In genomic region chr1:200454425-200454824, GRCh38 we compare ENCODE assay signal across 19 cellular contexts.
"Had no signal": no experiment of that assay in that cellular context is flagged by ENCODE, and none has a peak within 500 bp of the region (broad histone marks: within the 10 kb centered on the region; RNA-seq: fewer than 3 reads in every experiment).

No MANE protein-coding gene starts in this region.

- H3K36me3 Mint-ChIP-seq: stimulated activated naive B cell treated with anti-CD40 and anti-IgM and Interleukin-4, amounts not matched to agents 10 μg/mL and 1 μg/mL and 100 μg/mL, for 72 hours had no signal

- H3K36me3 ChIP-seq: heart right ventricle, ovary, right atrium auricular region, sigmoid colon, tibial nerve, upper lobe of right lung, vagina had no signal

- H3K4me3 ChIP-seq: heart right ventricle, ovary, right atrium auricular region, sigmoid colon, skin epidermis, testis, tibial nerve, upper lobe of right lung, vagina had no signal

- H3K9me3 Mint-ChIP-seq: endodermal cell; naive thymus-derived CD4-positive, alpha-beta T cell; stimulated activated naive B cell treated with anti-CD40 and anti-IgM and Interleukin-4, amounts not matched to agents 10 μg/mL and 1 μg/mL and 100 μg/mL, for 72 hours; stimulated activated naive CD8-positive, alpha-beta T cell treated with anti-CD3 and anti-CD28 coated beads, Interleukin-15, amount 100 ng/mL, for 72 hours had no signal

- DNase-seq: effector CD4-positive, alpha-beta T cell; endodermal cell; heart right ventricle; hypothalamus; kidney glomerular epithelial cell; mammary epithelial cell; naive thymus-derived CD4-positive, alpha-beta T cell; ovary; sigmoid colon; stimulated activated CD4-positive, alpha-beta T cell treated with anti-CD3 and anti-CD28 coated beads, Interleukin-2, amount 100 ng/mL, for 24 hours; stimulated activated CD4-positive, alpha-beta T cell treated with anti-CD3 and anti-CD28 coated beads, Interleukin-4, amount 100 ng/mL, for 4 hours; stimulated activated naive B cell treated with anti-CD40 and anti-IgM and Interleukin-4, amounts not matched to agents 10 μg/mL and 1 μg/mL and 100 μg/mL, for 72 hours; stimulated activated naive CD8-positive, alpha-beta T cell treated with anti-CD3 and anti-CD28 coated beads, Interleukin-15, amount 100 ng/mL, for 72 hours; testis; upper lobe of right lung had no signal

- H3K27ac ChIP-seq: heart right ventricle, ovary, right atrium auricular region, sigmoid colon, skin epidermis, testis, tibial nerve, upper lobe of right lung, vagina had no signal

- H3K27me3 ChIP-seq: ovary, right atrium auricular region, sigmoid colon, testis, tibial nerve, upper lobe of right lung, vagina had no signal

- H3K4me3 Mint-ChIP-seq: endodermal cell; naive thymus-derived CD4-positive, alpha-beta T cell; stimulated activated naive B cell treated with anti-CD40 and anti-IgM and Interleukin-4, amounts not matched to agents 10 μg/mL and 1 μg/mL and 100 μg/mL, for 72 hours; stimulated activated naive CD8-positive, alpha-beta T cell treated with anti-CD3 and anti-CD28 coated beads, Interleukin-15, amount 100 ng/mL, for 72 hours had no signal

- ATAC-seq: heart right ventricle; naive thymus-derived CD4-positive, alpha-beta T cell; stimulated activated naive B cell treated with anti-CD40 and anti-IgM and Interleukin-4, amounts not matched to agents 10 μg/mL and 1 μg/mL and 100 μg/mL, for 72 hours; stimulated activated naive CD8-positive, alpha-beta T cell treated with anti-CD3 and anti-CD28 coated beads, Interleukin-15, amount 100 ng/mL, for 72 hours; upper lobe of right lung had no signal

- H3K4me1 ChIP-seq: heart right ventricle, right atrium auricular region, sigmoid colon, testis, tibial nerve, upper lobe of right lung, vagina had no signal

- H3K27me3 Mint-ChIP-seq: naive thymus-derived CD4-positive, alpha-beta T cell had no signal

- H3K9me3 ChIP-seq: heart right ventricle, ovary, right atrium auricular region, sigmoid colon, testis, tibial nerve, upper lobe of right lung, vagina had no signal

- H3K27ac Mint-ChIP-seq: endodermal cell; naive thymus-derived CD4-positive, alpha-beta T cell; stimulated activated naive B cell treated with anti-CD40 and anti-IgM and Interleukin-4, amounts not matched to agents 10 μg/mL and 1 μg/mL and 100 μg/mL, for 72 hours; stimulated activated naive CD8-positive, alpha-beta T cell treated with anti-CD3 and anti-CD28 coated beads, Interleukin-15, amount 100 ng/mL, for 72 hours had no signal
